ENCODE assay signal across 1 cellular context in the genomic region with DNA sequence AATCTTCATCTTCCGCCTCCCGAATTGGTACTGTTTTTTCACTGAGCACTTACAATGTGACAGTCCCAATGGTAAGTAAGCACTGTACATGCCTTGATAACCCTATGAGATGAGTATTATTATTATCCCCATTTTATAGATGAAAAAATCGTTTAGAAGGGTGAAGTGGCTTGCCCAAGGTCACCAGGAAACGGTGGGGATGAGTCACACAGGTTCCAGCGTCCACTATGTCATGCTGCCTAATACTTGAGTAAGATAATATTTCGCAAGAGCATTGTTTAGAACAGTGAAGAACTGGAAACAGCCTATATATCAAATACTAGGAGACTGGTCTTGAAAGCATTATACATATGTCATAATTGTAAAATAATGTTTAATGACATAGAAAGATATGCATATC.
TF ChIP-seq lines count a peak whose summit lies in the region.

No MANE protein-coding gene starts in this region.

TF ChIP-seq in HepG2, 621 proteins besides CTCF, POLR2A, EP300 and RAD21:
- TF ChIP-seq, protein P1, sequence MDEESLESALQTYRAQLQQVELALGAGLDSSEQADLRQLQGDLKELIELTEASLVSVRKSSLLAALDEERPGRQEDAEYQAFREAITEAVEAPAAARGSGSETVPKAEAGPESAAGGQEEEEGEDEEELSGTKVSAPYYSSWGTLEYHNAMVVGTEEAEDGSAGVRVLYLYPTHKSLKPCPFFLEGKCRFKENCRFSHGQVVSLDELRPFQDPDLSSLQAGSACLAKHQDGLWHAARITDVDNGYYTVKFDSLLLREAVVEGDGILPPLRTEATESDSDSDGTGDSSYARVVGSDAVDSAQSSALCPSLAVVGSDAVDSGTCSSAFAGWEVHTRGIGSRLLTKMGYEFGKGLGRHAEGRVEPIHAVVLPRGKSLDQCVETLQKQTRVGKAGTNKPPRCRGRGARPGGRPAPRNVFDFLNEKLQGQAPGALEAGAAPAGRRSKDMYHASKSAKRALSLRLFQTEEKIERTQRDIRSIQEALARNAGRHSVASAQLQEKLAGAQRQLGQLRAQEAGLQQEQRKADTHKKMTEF (CRISPR knock-in tag; IDR thresholded peaks at IDR 0.05), result peak; percentile 23; the same call in 1 of the 2 replicates
- TF ChIP-seq ATF1 (CRISPR knock-in tag; IDR thresholded peaks at IDR 0.05) (no peak), THAP11 (CRISPR knock-in tag; IDR thresholded peaks at IDR 0.05) (0 out of 2 replicates have a peak, but pooled peaks have one; percentile 15), NR2F6 (IDR thresholded peaks at IDR 0.05) (no peak), NR2F6 (CRISPR knock-in tag; IDR thresholded peaks at IDR 0.05) (0 out of 2 replicates have a peak, but pooled peaks have one; percentile 12), SAP130 (CRISPR knock-in tag; IDR thresholded peaks at IDR 0.05; ENCODE audit: low read depth) (peak; percentile 35; the same call in 1 of the 2 replicates), HMG20A (CRISPR knock-in tag; IDR thresholded peaks at IDR 0.05; ENCODE audit: borderline replicate concordance) (peak; percentile 56; the same call in 1 of the 2 replicates), FOSL1 (CRISPR knock-in tag; IDR thresholded peaks at IDR 0.05; ENCODE audit: borderline replicate concordance) (peak; percentile 70; the same call in 1 of the 2 replicates), SIX1 (CRISPR knock-in tag; IDR thresholded peaks at IDR 0.05; ENCODE audit: borderline replicate concordance) (no peak), JUNB (CRISPR knock-in tag; IDR thresholded peaks at IDR 0.05; ENCODE audit: borderline replicate concordance) (peak; percentile 43; the same call in 1 of the 2 replicates), RCOR2 (CRISPR knock-in tag; IDR thresholded peaks at IDR 0.05) (peak; percentile 64; the same call in 1 of the 2 replicates), FOXK1 (CRISPR knock-in tag; IDR thresholded peaks at IDR 0.05; ENCODE audit: borderline replicate concordance, low read depth) (no peak), FOSL2 (CRISPR knock-in tag; IDR thresholded peaks at IDR 0.05) (peak; percentile 98), CEBPG (CRISPR knock-in tag; IDR thresholded peaks at IDR 0.05) (peak; percentile 82), SOX5 (CRISPR knock-in tag; IDR thresholded peaks at IDR 0.05; ENCODE audit: borderline replicate concordance) (peak; percentile 47; the same call in 1 of the 2 replicates), SOX13 (IDR thresholded peaks at IDR 0.05) (no peak), SOX13 (CRISPR knock-in tag; conservative IDR thresholded peaks at IDR 0.05 in 1 of 2, IDR thresholded peaks at IDR 0.05 in 1 of 2) (peak in 1 of 2 experiments; percentile 47; a peak in 1 of 4 replicates), FOXA3 (CRISPR knock-in tag; IDR thresholded peaks at IDR 0.05) (peak; percentile 50; the same call in 1 of the 2 replicates), GATAD2A (CRISPR knock-in tag; IDR thresholded peaks at IDR 0.05) (peak; percentile 65), ZNF629 (CRISPR knock-in tag; conservative IDR thresholded peaks at IDR 0.05) (peak; percentile 82), NR2F1 (CRISPR knock-in tag; IDR thresholded peaks at IDR 0.05) (peak in 1 of 2 experiments; percentile 24; a peak in 1 of 4 replicates), KDM1A (CRISPR knock-in tag; IDR thresholded peaks at IDR 0.05) (0 out of 2 replicates have a peak, but pooled peaks have one; percentile 77), SMC3 (IDR thresholded peaks at IDR 0.05; ENCODE audit: low read length) (peak; percentile 6; the same call in 1 of the 2 replicates), PPARG (CRISPR knock-in tag; conservative IDR thresholded peaks at IDR 0.05) (no peak), ETV5 (CRISPR knock-in tag; IDR thresholded peaks at IDR 0.05; ENCODE audit: borderline replicate concordance) (peak; percentile 41; the same call in 1 of the 2 replicates), ELF3 (CRISPR knock-in tag; IDR thresholded peaks at IDR 0.05) (peak; percentile 56), JUND (CRISPR knock-in tag; IDR thresholded peaks at IDR 0.05) (peak; percentile 64; the same call in 1 of the 2 replicates), CEBPB (IDR thresholded peaks at IDR 0.05; ENCODE audit: borderline replicate concordance, low read depth, low read length) (peak; percentile 96), CCDC6 (CRISPR knock-in tag; IDR thresholded peaks at IDR 0.05) (no peak), HDAC2 (CRISPR knock-in tag; IDR thresholded peaks at IDR 0.05) (0 out of 2 replicates have a peak, but pooled peaks have one; percentile 23)
- TF ChIP-seq, protein P2, sequence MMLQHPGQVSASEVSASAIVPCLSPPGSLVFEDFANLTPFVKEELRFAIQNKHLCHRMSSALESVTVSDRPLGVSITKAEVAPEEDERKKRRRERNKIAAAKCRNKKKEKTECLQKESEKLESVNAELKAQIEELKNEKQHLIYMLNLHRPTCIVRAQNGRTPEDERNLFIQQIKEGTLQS (CRISPR knock-in tag; IDR thresholded peaks at IDR 0.05), result peak; percentile 68; the same call in 1 of the 2 replicates
- TF ChIP-seq, protein P3, sequence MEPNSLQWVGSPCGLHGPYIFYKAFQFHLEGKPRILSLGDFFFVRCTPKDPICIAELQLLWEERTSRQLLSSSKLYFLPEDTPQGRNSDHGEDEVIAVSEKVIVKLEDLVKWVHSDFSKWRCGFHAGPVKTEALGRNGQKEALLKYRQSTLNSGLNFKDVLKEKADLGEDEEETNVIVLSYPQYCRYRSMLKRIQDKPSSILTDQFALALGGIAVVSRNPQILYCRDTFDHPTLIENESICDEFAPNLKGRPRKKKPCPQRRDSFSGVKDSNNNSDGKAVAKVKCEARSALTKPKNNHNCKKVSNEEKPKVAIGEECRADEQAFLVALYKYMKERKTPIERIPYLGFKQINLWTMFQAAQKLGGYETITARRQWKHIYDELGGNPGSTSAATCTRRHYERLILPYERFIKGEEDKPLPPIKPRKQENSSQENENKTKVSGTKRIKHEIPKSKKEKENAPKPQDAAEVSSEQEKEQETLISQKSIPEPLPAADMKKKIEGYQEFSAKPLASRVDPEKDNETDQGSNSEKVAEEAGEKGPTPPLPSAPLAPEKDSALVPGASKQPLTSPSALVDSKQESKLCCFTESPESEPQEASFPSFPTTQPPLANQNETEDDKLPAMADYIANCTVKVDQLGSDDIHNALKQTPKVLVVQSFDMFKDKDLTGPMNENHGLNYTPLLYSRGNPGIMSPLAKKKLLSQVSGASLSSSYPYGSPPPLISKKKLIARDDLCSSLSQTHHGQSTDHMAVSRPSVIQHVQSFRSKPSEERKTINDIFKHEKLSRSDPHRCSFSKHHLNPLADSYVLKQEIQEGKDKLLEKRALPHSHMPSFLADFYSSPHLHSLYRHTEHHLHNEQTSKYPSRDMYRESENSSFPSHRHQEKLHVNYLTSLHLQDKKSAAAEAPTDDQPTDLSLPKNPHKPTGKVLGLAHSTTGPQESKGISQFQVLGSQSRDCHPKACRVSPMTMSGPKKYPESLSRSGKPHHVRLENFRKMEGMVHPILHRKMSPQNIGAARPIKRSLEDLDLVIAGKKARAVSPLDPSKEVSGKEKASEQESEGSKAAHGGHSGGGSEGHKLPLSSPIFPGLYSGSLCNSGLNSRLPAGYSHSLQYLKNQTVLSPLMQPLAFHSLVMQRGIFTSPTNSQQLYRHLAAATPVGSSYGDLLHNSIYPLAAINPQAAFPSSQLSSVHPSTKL (CRISPR knock-in tag; IDR thresholded peaks at IDR 0.05), result peak; percentile 66
- TF ChIP-seq, protein P4, sequence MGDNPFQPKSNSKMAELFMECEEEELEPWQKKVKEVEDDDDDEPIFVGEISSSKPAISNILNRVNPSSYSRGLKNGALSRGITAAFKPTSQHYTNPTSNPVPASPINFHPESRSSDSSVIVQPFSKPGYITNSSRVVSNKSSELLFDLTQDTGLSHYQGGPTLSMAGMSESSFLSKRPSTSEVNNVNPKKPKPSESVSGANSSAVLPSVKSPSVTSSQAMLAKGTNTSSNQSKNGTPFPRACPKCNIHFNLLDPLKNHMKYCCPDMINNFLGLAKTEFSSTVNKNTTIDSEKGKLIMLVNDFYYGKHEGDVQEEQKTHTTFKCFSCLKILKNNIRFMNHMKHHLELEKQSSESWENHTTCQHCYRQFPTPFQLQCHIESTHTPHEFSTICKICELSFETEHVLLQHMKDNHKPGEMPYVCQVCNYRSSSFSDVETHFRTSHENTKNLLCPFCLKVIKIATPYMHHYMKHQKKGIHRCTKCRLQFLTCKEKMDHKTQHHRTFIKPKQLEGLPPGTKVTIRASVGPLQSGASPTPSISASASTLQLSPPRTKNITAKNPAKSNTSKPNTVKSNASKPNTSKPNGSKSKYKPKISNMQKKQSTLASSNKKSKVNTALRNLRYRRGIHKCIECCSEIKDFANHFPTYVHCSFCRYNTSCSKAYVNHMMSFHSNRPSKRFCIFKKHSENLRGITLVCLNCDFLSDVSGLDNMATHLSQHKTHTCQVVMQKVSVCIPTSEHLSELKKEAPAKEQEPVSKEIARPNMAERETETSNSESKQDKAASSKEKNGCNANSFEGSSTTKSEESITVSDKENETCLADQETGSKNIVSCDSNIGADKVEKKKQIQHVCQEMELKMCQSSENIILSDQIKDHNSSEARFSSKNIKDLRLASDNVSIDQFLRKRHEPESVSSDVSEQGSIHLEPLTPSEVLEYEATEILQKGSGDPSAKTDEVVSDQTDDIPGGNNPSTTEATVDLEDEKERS (CRISPR knock-in tag; IDR thresholded peaks at IDR 0.05), result no peak
- TF ChIP-seq, protein P5, sequence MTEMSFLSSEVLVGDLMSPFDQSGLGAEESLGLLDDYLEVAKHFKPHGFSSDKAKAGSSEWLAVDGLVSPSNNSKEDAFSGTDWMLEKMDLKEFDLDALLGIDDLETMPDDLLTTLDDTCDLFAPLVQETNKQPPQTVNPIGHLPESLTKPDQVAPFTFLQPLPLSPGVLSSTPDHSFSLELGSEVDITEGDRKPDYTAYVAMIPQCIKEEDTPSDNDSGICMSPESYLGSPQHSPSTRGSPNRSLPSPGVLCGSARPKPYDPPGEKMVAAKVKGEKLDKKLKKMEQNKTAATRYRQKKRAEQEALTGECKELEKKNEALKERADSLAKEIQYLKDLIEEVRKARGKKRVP (CRISPR knock-in tag; IDR thresholded peaks at IDR 0.05), result peak in 1 of 2 experiments; percentile 35; a peak in 1 of 4 replicates
- TF ChIP-seq, protein P6, sequence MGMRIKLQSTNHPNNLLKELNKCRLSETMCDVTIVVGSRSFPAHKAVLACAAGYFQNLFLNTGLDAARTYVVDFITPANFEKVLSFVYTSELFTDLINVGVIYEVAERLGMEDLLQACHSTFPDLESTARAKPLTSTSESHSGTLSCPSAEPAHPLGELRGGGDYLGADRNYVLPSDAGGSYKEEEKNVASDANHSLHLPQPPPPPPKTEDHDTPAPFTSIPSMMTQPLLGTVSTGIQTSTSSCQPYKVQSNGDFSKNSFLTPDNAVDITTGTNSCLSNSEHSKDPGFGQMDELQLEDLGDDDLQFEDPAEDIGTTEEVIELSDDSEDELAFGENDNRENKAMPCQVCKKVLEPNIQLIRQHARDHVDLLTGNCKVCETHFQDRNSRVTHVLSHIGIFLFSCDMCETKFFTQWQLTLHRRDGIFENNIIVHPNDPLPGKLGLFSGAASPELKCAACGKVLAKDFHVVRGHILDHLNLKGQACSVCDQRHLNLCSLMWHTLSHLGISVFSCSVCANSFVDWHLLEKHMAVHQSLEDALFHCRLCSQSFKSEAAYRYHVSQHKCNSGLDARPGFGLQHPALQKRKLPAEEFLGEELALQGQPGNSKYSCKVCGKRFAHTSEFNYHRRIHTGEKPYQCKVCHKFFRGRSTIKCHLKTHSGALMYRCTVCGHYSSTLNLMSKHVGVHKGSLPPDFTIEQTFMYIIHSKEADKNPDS (CRISPR knock-in tag; IDR thresholded peaks at IDR 0.05), result peak; percentile 95
- TF ChIP-seq, protein P7, sequence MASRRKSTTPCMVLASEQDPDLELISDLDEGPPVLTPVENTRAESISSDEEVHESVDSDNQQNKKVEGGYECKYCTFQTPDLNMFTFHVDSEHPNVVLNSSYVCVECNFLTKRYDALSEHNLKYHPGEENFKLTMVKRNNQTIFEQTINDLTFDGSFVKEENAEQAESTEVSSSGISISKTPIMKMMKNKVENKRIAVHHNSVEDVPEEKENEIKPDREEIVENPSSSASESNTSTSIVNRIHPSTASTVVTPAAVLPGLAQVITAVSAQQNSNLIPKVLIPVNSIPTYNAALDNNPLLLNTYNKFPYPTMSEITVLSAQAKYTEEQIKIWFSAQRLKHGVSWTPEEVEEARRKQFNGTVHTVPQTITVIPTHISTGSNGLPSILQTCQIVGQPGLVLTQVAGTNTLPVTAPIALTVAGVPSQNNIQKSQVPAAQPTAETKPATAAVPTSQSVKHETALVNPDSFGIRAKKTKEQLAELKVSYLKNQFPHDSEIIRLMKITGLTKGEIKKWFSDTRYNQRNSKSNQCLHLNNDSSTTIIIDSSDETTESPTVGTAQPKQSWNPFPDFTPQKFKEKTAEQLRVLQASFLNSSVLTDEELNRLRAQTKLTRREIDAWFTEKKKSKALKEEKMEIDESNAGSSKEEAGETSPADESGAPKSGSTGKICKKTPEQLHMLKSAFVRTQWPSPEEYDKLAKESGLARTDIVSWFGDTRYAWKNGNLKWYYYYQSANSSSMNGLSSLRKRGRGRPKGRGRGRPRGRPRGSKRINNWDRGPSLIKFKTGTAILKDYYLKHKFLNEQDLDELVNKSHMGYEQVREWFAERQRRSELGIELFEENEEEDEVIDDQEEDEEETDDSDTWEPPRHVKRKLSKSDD (CRISPR knock-in tag; IDR thresholded peaks at IDR 0.05; ENCODE audit: low read depth), result no peak
- TF ChIP-seq, protein P8, sequence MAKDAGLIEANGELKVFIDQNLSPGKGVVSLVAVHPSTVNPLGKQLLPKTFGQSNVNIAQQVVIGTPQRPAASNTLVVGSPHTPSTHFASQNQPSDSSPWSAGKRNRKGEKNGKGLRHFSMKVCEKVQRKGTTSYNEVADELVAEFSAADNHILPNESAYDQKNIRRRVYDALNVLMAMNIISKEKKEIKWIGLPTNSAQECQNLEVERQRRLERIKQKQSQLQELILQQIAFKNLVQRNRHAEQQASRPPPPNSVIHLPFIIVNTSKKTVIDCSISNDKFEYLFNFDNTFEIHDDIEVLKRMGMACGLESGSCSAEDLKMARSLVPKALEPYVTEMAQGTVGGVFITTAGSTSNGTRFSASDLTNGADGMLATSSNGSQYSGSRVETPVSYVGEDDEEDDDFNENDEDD (CRISPR knock-in tag; IDR thresholded peaks at IDR 0.05; ENCODE audit: borderline replicate concordance), result no peak
